In the genomic region with DNA sequence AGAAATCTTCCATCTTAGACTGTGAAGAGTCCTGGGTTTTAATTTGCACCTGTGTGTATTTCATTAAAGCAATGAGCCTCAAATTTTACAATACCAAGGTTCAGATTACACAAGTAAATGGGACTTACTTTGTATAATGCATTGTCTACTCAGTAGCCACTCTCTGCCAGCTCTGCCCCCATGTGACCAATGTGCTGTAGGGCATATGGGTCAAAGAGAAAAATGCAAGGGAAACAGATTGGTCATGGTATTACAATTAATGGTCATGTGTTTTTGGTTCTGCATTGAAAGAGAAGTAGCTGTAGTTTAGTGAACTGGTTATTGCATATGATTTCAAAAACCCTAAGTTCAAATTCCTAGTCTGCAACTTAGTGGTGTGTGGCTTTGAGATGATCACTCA, we compare ENCODE assay signal across 16 cellular contexts.
DNase-seq lines count a peak whose midpoint lies in the region; ATAC-seq, FAIRE-seq and TF ChIP-seq lines count a peak whose summit lies in the region.
"Had no signal": no experiment of that assay in that cellular context is flagged by ENCODE, and none has a peak within 500 bp of the region (broad histone marks: within the 10 kb centered on the region; RNA-seq: fewer than 3 reads in every experiment).

No MANE protein-coding gene starts in this region.

- H3K36me3 ChIP-seq in adipocyte (ENCODE audit: control insufficient read depth, insufficient read depth, low read length, severe bottlenecking) (no peaks in the 10 kb centered on the region), left lung (no peaks in the 10 kb centered on the region)
- no peaks in the 10 kb centered on the region for H3K36me3 ChIP-seq in naive thymus-derived CD4-positive, alpha-beta T cell (ENCODE audit: control insufficient read depth in 2 of 3, insufficient read depth in 3 of 3, low read length in 3 of 3)
- H3K36me3 ChIP-seq: BLaER1 treated with 17β-estradiol and CSF1 and Interleukin-3, amounts not matched to agents 10 nM and 100 nM; esophagus muscularis mucosa; SJSA1; uterus had no signal

- TF ChIP-seq CTCF in left lung (IDR thresholded peaks at IDR 0.05), result no peak

- peak overlapping the region; percentile 74 for H3K9ac ChIP-seq in adipocyte (ENCODE audit: low read length)
- H3K9ac ChIP-seq: BLaER1 treated with 17β-estradiol and CSF1 and Interleukin-3, amounts not matched to agents 10 nM and 100 nM; KMS-11 had no signal

- POLR2A ChIA-PET in naive thymus-derived CD4-positive, alpha-beta T cell (lab: Charles Lee), result no interaction called here

- no peaks in the 10 kb centered on the region for H3K36me3 Mint-ChIP-seq in naive thymus-derived CD4-positive, alpha-beta T cell
- H3K36me3 Mint-ChIP-seq: natural killer cell had no signal

- H3K27ac ChIP-seq in left lung, result no peak overlapping the region
- no peak overlapping the region for H3K27ac ChIP-seq in naive thymus-derived CD4-positive, alpha-beta T cell (ENCODE audit: low read depth, low read length)
- H3K27ac ChIP-seq: BLaER1 treated with 17β-estradiol and CSF1 and Interleukin-3, amounts not matched to agents 10 nM and 100 nM; esophagus muscularis mucosa; KMS-11; SJSA1; uterus had no signal

- FAIRE-seq in RCC 7860 (lab: Jason Lieb, UNC), result no peak
- FAIRE-seq: islet of Langerhans had no signal

- H3K4me3 ChIP-seq in adipocyte (ENCODE audit: low read length) (no peak overlapping the region), left lung (no peak overlapping the region)
- no peak overlapping the region for H3K4me3 ChIP-seq in naive thymus-derived CD4-positive, alpha-beta T cell (ENCODE audit: low read length)
- H3K4me3 ChIP-seq: BLaER1 treated with 17β-estradiol and CSF1 and Interleukin-3, amounts not matched to agents 10 nM and 100 nM; esophagus muscularis mucosa; SJSA1; uterus had no signal

- no peaks in the 10 kb centered on the region for H3K4me1 Mint-ChIP-seq in naive thymus-derived CD4-positive, alpha-beta T cell
- H3K4me1 Mint-ChIP-seq: natural killer cell had no signal

- no peak for TF ChIP-seq EP300 in Ishikawa (IDR thresholded peaks at IDR 0.05; ENCODE audit: borderline replicate concordance)

- ATAC-seq in left lung (peak; percentile 76), esophagus mucosa (no peak)
- ATAC-seq in naive thymus-derived CD4-positive, alpha-beta T cell, result no peak
- ATAC-seq: natural killer cell had no signal

- DNase-seq in EH (ENCODE audit: low read depth) (peak; percentile 41), adipocyte (ENCODE audit: low read depth) (no peak), left lung (peak in 1 of 2 donors; percentile 45), RCC 7860 (ENCODE audit: low spot score) (no peak), NCI-H1417 treated with DMSO at 0.1 percent for 48 hours (lab: John Stamatoyannopoulos, UW) (no peak)
- DNase-seq in naive thymus-derived CD4-positive, alpha-beta T cell, result no peak
- DNase-seq: caudate nucleus, natural killer cell, uterus had no signal

- H3K9me3 ChIP-seq in adipocyte (ENCODE audit: control insufficient read depth, low read length) (no peaks in the 10 kb centered on the region), left lung (no peaks in the 10 kb centered on the region)
- no peaks in the 10 kb centered on the region for H3K9me3 ChIP-seq in naive thymus-derived CD4-positive, alpha-beta T cell (ENCODE audit: control insufficient read depth in 2 of 3, low read length in 3 of 3)
- H3K9me3 ChIP-seq: BLaER1 treated with 17β-estradiol and CSF1 and Interleukin-3, amounts not matched to agents 10 nM and 100 nM; esophagus muscularis mucosa; SJSA1; uterus had no signal

- H3K27me3 Mint-ChIP-seq in naive thymus-derived CD4-positive, alpha-beta T cell, result peaks cover 0 to 11% (median 0%) of the 10 kb centered on the region in 5 donors

- no peak overlapping the region for H3K27ac Mint-ChIP-seq in naive thymus-derived CD4-positive, alpha-beta T cell
- H3K27ac Mint-ChIP-seq: natural killer cell had no signal

- TF ChIP-seq RAD21 in Ishikawa (IDR thresholded peaks at IDR 0.05; ENCODE audit: low read depth), result no peak

- no peak overlapping the region for H3K4me3 Mint-ChIP-seq in naive thymus-derived CD4-positive, alpha-beta T cell
- H3K4me3 Mint-ChIP-seq: natural killer cell had no signal

- no peaks in the 10 kb centered on the region for H3K27me3 ChIP-seq in adipocyte (replicated peaks; ENCODE audit: control insufficient read depth, insufficient read depth, low read length)
- no peaks in the 10 kb centered on the region for H3K27me3 ChIP-seq in left lung
- H3K27me3 ChIP-seq in naive thymus-derived CD4-positive, alpha-beta T cell (ENCODE audit: control insufficient read depth in 2 of 2, insufficient read depth in 2 of 2, low read length in 2 of 2), result no peaks in the 10 kb centered on the region
- H3K27me3 ChIP-seq: BLaER1 treated with 17β-estradiol and CSF1 and Interleukin-3, amounts not matched to agents 10 nM and 100 nM; esophagus muscularis mucosa; SJSA1; uterus had no signal

- peaks cover 0 to 6% (median 0%) of the 10 kb centered on the region in 11 donors for H3K9me3 Mint-ChIP-seq in naive thymus-derived CD4-positive, alpha-beta T cell

- peaks cover 48% of the 10 kb centered on the region for H3K4me1 ChIP-seq in adipocyte (ENCODE audit: control insufficient read depth, insufficient read depth, low read length)
- no peaks in the 10 kb centered on the region for H3K4me1 ChIP-seq in left lung
- no peaks in the 10 kb centered on the region for H3K4me1 ChIP-seq in naive thymus-derived CD4-positive, alpha-beta T cell (ENCODE audit: control insufficient read depth in 2 of 2, insufficient read depth in 2 of 2, low read length in 2 of 2)
- H3K4me1 ChIP-seq: esophagus muscularis mucosa, uterus had no signal

- intact Hi-C loops in left lung (cut with DNase I), result no loop called here
- intact Hi-C loops in naive thymus-derived CD4-positive, alpha-beta T cell (cut with micrococcal nuclease), result no loop called here

- CTCF ChIA-PET in naive thymus-derived CD4-positive, alpha-beta T cell (lab: Charles Lee), result no interaction called here

TF ChIP-seq in Ishikawa, 13 proteins besides CTCF, POLR2A, EP300 and RAD21:
- TF ChIP-seq CREB1 (IDR thresholded peaks at IDR 0.05; ENCODE audit: low read depth) (no peak), FOXM1 (IDR thresholded peaks at IDR 0.05; ENCODE audit: borderline replicate concordance, low read depth) (no peak), TEAD4 (IDR thresholded peaks at IDR 0.05) (no peak)
- TF ChIP-seq, protein P1, sequence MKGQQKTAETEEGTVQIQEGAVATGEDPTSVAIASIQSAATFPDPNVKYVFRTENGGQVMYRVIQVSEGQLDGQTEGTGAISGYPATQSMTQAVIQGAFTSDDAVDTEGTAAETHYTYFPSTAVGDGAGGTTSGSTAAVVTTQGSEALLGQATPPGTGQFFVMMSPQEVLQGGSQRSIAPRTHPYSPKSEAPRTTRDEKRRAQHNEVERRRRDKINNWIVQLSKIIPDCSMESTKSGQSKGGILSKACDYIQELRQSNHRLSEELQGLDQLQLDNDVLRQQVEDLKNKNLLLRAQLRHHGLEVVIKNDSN (IDR thresholded peaks at IDR 0.05), result 0 out of 2 replicates have a peak, but pooled peaks have one; percentile 39
